Comparison of ENCODE assay signal across 34 cellular contexts in genomic region chr19:13999085-13999484, GRCh38. TPM values are rescaled to one million over a fixed set of nuclear protein-coding genes. Genes with fewer than 3 reads are reported as not detected.
"Had no signal": no experiment of that assay in that cellular context is flagged by ENCODE, and none has a peak within 500 bp of the region (broad histone marks: within the 10 kb centered on the region; RNA-seq: fewer than 3 reads in every experiment).

No MANE protein-coding gene starts in this region.

- H3K9me3 ChIP-seq: pancreas, prostate gland, suprapubic skin had no signal

- ATAC-seq: activated naive CD8-positive, alpha-beta T cell treated with anti-CD3 and anti-CD28 coated beads, Interleukin-2, amount 50 U/mL, for 24 hours; effector memory CD8-positive, alpha-beta T cell; pancreas had no signal

- H3K4me2 ChIP-seq: smooth muscle cell had no signal

- H3K36me3 ChIP-seq: pancreas, prostate gland, suprapubic skin had no signal

- H3K27ac Mint-ChIP-seq: activated naive CD8-positive, alpha-beta T cell treated with anti-CD3 and anti-CD28 coated beads, Interleukin-2, amount 50 U/mL, for 24 hours; activated T-helper 1 cell treated with anti-CD3 and anti-CD28 coated beads, Interleukin-12 subunit alpha, Interleukin-12 subunit beta, Interleukin-2, Interleukin-4 antibody, amounts not matched to agents 30 ng/mL and 10 ng/mL and 1 ng/mL, durations not matched to agents 14 hours and 24 hours and 36 hours; T-helper 2 cell treated with Interferon-gamma antibody and Interleukin-4, amounts not matched to agents 5 μg/mL and 100 μg/mL, for 36 hours had no signal

- H3K27ac ChIP-seq: pancreas, prostate gland, suprapubic skin, tibial artery had no signal

- H3K4me3 ChIP-seq: pancreas, prostate gland, smooth muscle cell, suprapubic skin, tibial artery had no signal

- H3K4me1 ChIP-seq: prostate gland had no signal

- H3K27me3 ChIP-seq: pancreas, suprapubic skin, tibial artery had no signal

- DNase-seq: activated CD4-positive, alpha-beta T cell treated with anti-CD3 and anti-CD28 coated beads for 4 hours; activated CD4-positive, alpha-beta T cell treated with anti-CD3 and anti-CD28 coated beads, Interleukin-2, amount 50 U/mL, for 48 hours; activated CD4-positive, CD25-positive, alpha-beta regulatory T cell; activated CD8-positive, alpha-beta memory T cell treated with anti-CD3 and anti-CD28 coated beads for 24 hours; activated gamma-delta T cell; activated naive CD4-positive, alpha-beta T cell treated with anti-CD3 and anti-CD28 coated beads, Interleukin-2, amount 50 U/mL, for 16 hours; activated naive CD8-positive, alpha-beta T cell treated with anti-CD3 and anti-CD28 coated beads, Interleukin-2, amount 50 U/mL, for 24 hours; activated T-cell treated with anti-CD3 and anti-CD28 coated beads, Interleukin-2, amount 50 U/mL, for 1 hour; amygdala; caudate nucleus; cortex of kidney; effector memory CD8-positive, alpha-beta T cell; head of caudate nucleus; hippocampal formation; kidney; left colon; mammary epithelial cell; retina; stimulated activated CD4-positive, alpha-beta T cell treated with anti-CD3 and anti-CD28 coated beads, Interleukin-1b, Interleukin-23, amount 100 ng/mL, for 48 hours; stimulated activated naive CD4-positive, alpha-beta T cell; tibial artery had no signal

- H3K4me3 Mint-ChIP-seq: activated naive CD8-positive, alpha-beta T cell treated with anti-CD3 and anti-CD28 coated beads, Interleukin-2, amount 50 U/mL, for 24 hours; activated T-helper 1 cell treated with anti-CD3 and anti-CD28 coated beads, Interleukin-12 subunit alpha, Interleukin-12 subunit beta, Interleukin-2, Interleukin-4 antibody, amounts not matched to agents 30 ng/mL and 10 ng/mL and 1 ng/mL, durations not matched to agents 14 hours and 24 hours and 36 hours; effector memory CD8-positive, alpha-beta T cell; T-helper 2 cell treated with Interferon-gamma antibody and Interleukin-4, amounts not matched to agents 5 μg/mL and 100 μg/mL, for 36 hours had no signal

- H3K9me3 Mint-ChIP-seq: effector memory CD8-positive, alpha-beta T cell had no signal

- H3K27me3 Mint-ChIP-seq: activated naive CD8-positive, alpha-beta T cell treated with anti-CD3 and anti-CD28 coated beads, Interleukin-2, amount 50 U/mL, for 24 hours; effector memory CD8-positive, alpha-beta T cell had no signal

RNA-seq across cellular contexts. Expression of gene RLN3, which starts 28.9 kb away (rescaled TPM):
- total RNA-seq: activated T-helper 1 cell treated with anti-CD3 and anti-CD28 coated beads, Interleukin-12 subunit alpha, Interleukin-12 subunit beta, Interleukin-2, Interleukin-4 antibody, amounts not matched to agents 30 ng/mL and 10 ng/mL and 1 ng/mL, durations not matched to agents 14 hours and 24 hours and 36 hours; chondrocyte; endothelial cell of umbilical vein; fibroblast of lung; fibroblast of villous mesenchyme; kidney; left colon; liver; mammary epithelial cell; mucosa of gallbladder; pancreas; prostate gland; smooth muscle cell; suprapubic skin; ureter had no signal
